Comparison of ENCODE assay signal across 10 cellular contexts in the genomic region with DNA sequence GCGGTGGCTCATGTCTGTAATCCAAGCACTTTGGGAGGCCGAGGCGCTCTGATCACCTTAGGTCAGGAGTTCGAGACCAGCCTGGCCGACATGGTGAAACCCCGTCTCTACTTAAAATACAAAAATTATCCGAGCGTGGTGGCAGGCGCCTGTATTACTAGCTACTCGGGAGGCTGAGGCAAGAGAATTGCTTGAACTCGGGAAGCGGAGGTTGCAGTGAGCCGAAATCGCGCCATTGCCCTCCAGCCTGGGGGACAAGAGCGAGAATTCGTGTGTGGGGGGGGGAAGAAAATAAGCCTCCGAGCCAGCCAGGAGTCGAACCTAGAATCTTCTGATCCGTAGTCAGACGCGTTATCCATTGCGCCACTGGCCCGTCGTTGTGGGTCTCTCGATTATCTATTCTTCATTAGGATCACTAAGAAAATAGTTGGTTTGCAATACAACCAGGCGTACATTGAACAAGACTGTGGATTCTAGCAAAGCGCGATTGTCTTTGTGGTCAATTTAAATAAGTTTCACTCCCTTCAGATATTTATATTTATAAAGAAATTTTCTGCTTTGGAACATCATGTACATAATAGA. TPM values are rescaled to one million over a fixed set of nuclear protein-coding genes. Genes with fewer than 3 reads are reported as not detected.
DNase-seq lines count a peak whose midpoint lies in the region; ATAC-seq, FAIRE-seq and TF ChIP-seq lines count a peak whose summit lies in the region.
"Had no signal": no experiment of that assay in that cellular context is flagged by ENCODE, and none has a peak within 500 bp of the region (broad histone marks: within the 10 kb centered on the region; RNA-seq: fewer than 3 reads in every experiment).

No MANE protein-coding gene starts in this region.

- H3K4me2 ChIP-seq in neuronal stem cell (ENCODE audit: insufficient read depth, low read length, poor library complexity, severe bottlenecking) = peak overlapping the region; percentile 33

- ATAC-seq in heart right ventricle = no peak

- DNase-seq in NCI-H82 (lab: John Stamatoyannopoulos, UW) (peak; percentile 64), NCI-H82 treated with DMSO at 0.1 percent for 48 hours (lab: John Stamatoyannopoulos, UW; ENCODE audit: unreplicated experiment) (no peak), NCI-H460 (ENCODE audit: extremely low read depth, low read depth) (peak; percentile 64), neuronal stem cell (ENCODE audit: low spot score) (no peak), H54 (ENCODE audit: insufficient read length, low spot score) (no peak), heart right ventricle (no peak), nucleus accumbens (lab: John Stamatoyannopoulos, UW) (no peak)
- DNase-seq: left ventricle myocardium inferior had no signal

- no peak overlapping the region for H3K23ac ChIP-seq in neuronal stem cell (ENCODE audit: low read depth, low read length, poor library complexity)

- H3K4me1 ChIP-seq in ectodermal cell (ENCODE audit: control insufficient read depth, insufficient read depth, low read length) (no peaks in the 10 kb centered on the region), neuronal stem cell (ENCODE audit: control insufficient read depth in 2 of 2, insufficient read depth in 1 of 2, low read depth in 1 of 2, low read length in 2 of 2) (no peaks in the 10 kb centered on the region), heart right ventricle (peaks cover 0 to 7% (median 0%) of the 10 kb centered on the region in 9 donors)
- H3K4me1 ChIP-seq: ascending aorta, left ventricle myocardium inferior had no signal

- no peak overlapping the region for H3K18ac ChIP-seq in neuronal stem cell (ENCODE audit: low read length)

- TF ChIP-seq CTCF in heart right ventricle (IDR thresholded peaks at IDR 0.05) = no peak

- H2BK15ac ChIP-seq in neuronal stem cell (ENCODE audit: low read length) = no peak overlapping the region

- no peaks in the 10 kb centered on the region for H3K79me1 ChIP-seq in neuronal stem cell (ENCODE audit: low read depth, low read length)

- H2BK12ac ChIP-seq in neuronal stem cell (ENCODE audit: low read length) = no peak overlapping the region

- no peak for FAIRE-seq in H54 (lab: Jason Lieb, UNC)

- H4K8ac ChIP-seq in neuronal stem cell (ENCODE audit: low read depth, low read length) = no peak overlapping the region

- intact Hi-C loops in heart right ventricle (cut with DNase I) = no loop called here

- H3K4me3 ChIP-seq in ectodermal cell (ENCODE audit: insufficient read depth, low read depth, low read length) = peak overlapping the region; percentile 53
- H3K4me3 ChIP-seq in neuronal stem cell (ENCODE audit: low read length in 2 of 2) = peak overlapping the region in 1 of 2 donors; percentile 52
- no peak overlapping the region for H3K4me3 ChIP-seq in heart right ventricle
- H3K4me3 ChIP-seq: ascending aorta, left ventricle myocardium inferior had no signal

- no peak overlapping the region for H4K91ac ChIP-seq in neuronal stem cell (ENCODE audit: low read depth, low read length, poor library complexity)

- 21 to 22% methylated on average over 27 to 29 of the region's 29 CpGs for WGBS in ectodermal cell, 2 experiments
- no CpG with 5 or more reads among the region's 29 CpGs for WGBS in neuronal stem cell (ENCODE audit: extremely low coverage in 2 of 2, insufficient read length in 2 of 2, insufficient replicate concordance in 1 of 2), 2 donors
- 26 to 36% methylated on average over 29 of the region's 29 CpGs for WGBS in heart right ventricle, 2 donors

- H3K9ac ChIP-seq in neuronal stem cell (ENCODE audit: low read depth, low read length, poor library complexity) = no peak overlapping the region

- H3K27ac ChIP-seq in ectodermal cell (ENCODE audit: insufficient read depth, low read depth, low read length, poor library complexity, severe bottlenecking) (no peak overlapping the region), neuronal stem cell (replicated peaks; ENCODE audit: low read length) (no peak overlapping the region), heart right ventricle (no peak overlapping the region)
- H3K27ac ChIP-seq: ascending aorta, left ventricle myocardium inferior had no signal

- peak overlapping the region; percentile 17 for H2AFZ ChIP-seq in neuronal stem cell (ENCODE audit: low read length)

- H3K27me3 ChIP-seq in ectodermal cell (ENCODE audit: control insufficient read depth, insufficient read depth, low read length, poor library complexity, severe bottlenecking) = no peaks in the 10 kb centered on the region
- H3K27me3 ChIP-seq in neuronal stem cell (ENCODE audit: control insufficient read depth in 3 of 3, insufficient read depth in 3 of 3, low read depth in 1 of 3, low read length in 3 of 3) = no peaks in the 10 kb centered on the region
- peaks cover 0 to 95% (median 77%) of the 10 kb centered on the region in 7 donors for H3K27me3 ChIP-seq in heart right ventricle
- H3K27me3 ChIP-seq: ascending aorta had no signal

- no peak overlapping the region for H2BK5ac ChIP-seq in neuronal stem cell (ENCODE audit: low read length)

- H3K14ac ChIP-seq in neuronal stem cell (ENCODE audit: low read length) = no peak overlapping the region

- no peak overlapping the region for H3K4ac ChIP-seq in neuronal stem cell (ENCODE audit: low read length)

- H2BK120ac ChIP-seq in neuronal stem cell (ENCODE audit: low read depth, low read length) = no peak overlapping the region

- H3K9me3 ChIP-seq in ectodermal cell (ENCODE audit: control insufficient read depth, low read length) (no peaks in the 10 kb centered on the region), neuronal stem cell (replicated peaks in 1 of 2; ENCODE audit: control insufficient read depth in 2 of 2, insufficient read depth in 1 of 2, low read depth in 1 of 2, low read length in 2 of 2) (no peaks in the 10 kb centered on the region), heart right ventricle (peaks cover 0 to 22% (median 0%) of the 10 kb centered on the region in 11 donors)
- H3K9me3 ChIP-seq: ascending aorta had no signal

- H2AK5ac ChIP-seq in neuronal stem cell (ENCODE audit: low read depth, low read length) = no peak overlapping the region

- no peak for TF ChIP-seq POLR2A in H54 (IDR thresholded peaks at IDR 0.05; ENCODE audit: low read depth, low read length)

- H3K36me3 ChIP-seq in ectodermal cell (ENCODE audit: control insufficient read depth, insufficient read depth, low read length) (no peaks in the 10 kb centered on the region), neuronal stem cell (replicated peaks in 1 of 2; ENCODE audit: control insufficient read depth in 2 of 2, insufficient read depth in 2 of 2, low read length in 2 of 2) (no peaks in the 10 kb centered on the region), heart right ventricle (no peaks in the 10 kb centered on the region)
- H3K36me3 ChIP-seq: ascending aorta, left ventricle myocardium inferior had no signal

RNA-seq across cellular contexts. Expression of a gene that starts 33.9 kb away (rescaled TPM):
- total RNA-seq in NCI-H460 (2014; rRNA removed; shearing (Covaris generic)) = 4.1 and 5.0 TPM in 2 replicates
- 0.88 and 6.4 TPM in 2 replicates for polyA plus RNA-seq in NCI-H460 (2014; cell fraction: nucleus; rRNA removed)
- 6.2 TPM for polyA plus RNA-seq in ectodermal cell (2013, experiment 1 of 4)
- polyA plus RNA-seq in ectodermal cell (2013, experiment 2 of 4) = 3.9 TPM
- polyA plus RNA-seq in ectodermal cell (2013, experiment 3 of 4) = 3.8 TPM
- 6.0 TPM for polyA plus RNA-seq in ectodermal cell (2013, experiment 4 of 4)
- polyA plus RNA-seq in neuronal stem cell (2013, experiment 1 of 2) = 3.2 TPM
- 3.0 TPM for polyA plus RNA-seq in neuronal stem cell (2013, experiment 2 of 2)
- under 1 TPM in 2 of 10 donors, not detected in 8; 0.23 to 0.57 TPM for total RNA-seq in heart right ventricle
- not detected for polyA plus RNA-seq in heart right ventricle
- total RNA-seq: ascending aorta had no signal

Comparison
In these comparisons a context has a peak if more than half of its experiments do, and no peak if none do; other contexts are left out.
1. DNase-seq: peak in NCI-H82 (single experiment) and NCI-H460 (single experiment); none in NCI-H82 treated with DMSO at 0.1 percent for 48 hours (single experiment), neuronal stem cell (single experiment), H54 (single experiment), heart right ventricle (0 of 2) and nucleus accumbens (0 of 56).